11 cellular contexts compared by ENCODE assay signal in genomic region chr1:94803517-94804441, GRCh38. TPM values are rescaled to one million over a fixed set of nuclear protein-coding genes. Genes with fewer than 3 reads are reported as not detected.
DNase-seq lines count a peak whose midpoint lies in the region; ATAC-seq and TF ChIP-seq lines count a peak whose summit lies in the region.
"Had no signal": no experiment of that assay in that cellular context is flagged by ENCODE, and none has a peak within 500 bp of the region (broad histone marks: within the 10 kb centered on the region; RNA-seq: fewer than 3 reads in every experiment).

No MANE protein-coding gene starts in this region.

- H3K9me3 ChIP-seq in MG63 (no peaks in the 10 kb centered on the region), gastrocnemius medialis (no peaks in the 10 kb centered on the region), ascending aorta (no peaks in the 10 kb centered on the region)

- H3K4me3 ChIP-seq in MG63 (no peak overlapping the region), gastrocnemius medialis (no peak overlapping the region), ascending aorta (no peak overlapping the region)

- H3K36me3 ChIP-seq in MG63 (no peaks in the 10 kb centered on the region), gastrocnemius medialis (no peaks in the 10 kb centered on the region), ascending aorta (no peaks in the 10 kb centered on the region)

- H3K4me1 ChIP-seq in gastrocnemius medialis (peaks cover 3 to 8% of the 10 kb centered on the region in 2 donors), ascending aorta (peaks cover 0 to 12% of the 10 kb centered on the region in 2 donors)

- intact Hi-C loops in gastrocnemius medialis (cut with DNase I; ENCODE audit: low total_unique reads) (loop anchor here (2.0 to 5.0 kb wide), 3 partner anchors 166 to 281 kb away; partner anchors contain the start of gene F3), ascending aorta (cut with DNase I) (loop anchor here (2.0 to 5.0 kb wide), 5 partner anchors 76 to 323 kb away; no protein-coding TSS in a partner anchor)

- H3K27ac ChIP-seq in gastrocnemius medialis = peak overlapping the region; percentile 38 to 52 (median 45)
- H3K27ac ChIP-seq in ascending aorta = peak overlapping the region in 1 of 2 donors; percentile 5

- in situ Hi-C loops in gastrocnemius medialis (cut with MboI; ENCODE audit: low sequenced_read_pairs in 4 of 4) = loop anchor here in 3 of 4 donors (10.0 kb wide), 2 partner anchors 279 to 319 kb away; no protein-coding TSS in a partner anchor

- DNase-seq in MG63 (peak; percentile 6), anterior cingulate cortex (lab: John Stamatoyannopoulos, UW) (peak in 33 of 58 donors; percentile 10 to 84 (median 50)), islet precursor cell (peak; percentile 78), gastrocnemius medialis (peak; percentile 40 to 48), ascending aorta (ENCODE audit: low spot score in 2 of 2) (no peak), COLO829 (ENCODE audit: low spot score) (no peak)
- DNase-seq: activated T-cell treated with anti-CD3 and anti-CD28 coated beads, Interleukin-2, amount 50 U/mL, for 48 hours; DND-41; Kasumi-1 had no signal

- no peak for TF ChIP-seq POLR2A in gastrocnemius medialis (IDR thresholded peaks at IDR 0.05)

- no peaks in the 10 kb centered on the region for H3K27me3 ChIP-seq in MG63
- no peaks in the 10 kb centered on the region for H3K27me3 ChIP-seq in gastrocnemius medialis
- H3K27me3 ChIP-seq in ascending aorta = no peaks in the 10 kb centered on the region

- TF ChIP-seq CTCF in gastrocnemius medialis (IDR thresholded peaks at IDR 0.05 in 4 of 5, conservative IDR thresholded peaks at IDR 0.05 in 1 of 5) (no peak), ascending aorta (IDR thresholded peaks at IDR 0.05) (no peak)

- ATAC-seq in gastrocnemius medialis = peak; percentile 55 to 68
- ATAC-seq in HG02571 (IDR thresholded peaks at IDR 0.05; ENCODE audit: unreplicated experiment) = no peak
- ATAC-seq in HG03442 (IDR thresholded peaks at IDR 0.05; ENCODE audit: unreplicated experiment) = no peak

RNA-seq across cellular contexts. Expression of gene SLC44A3, which starts 16.4 kb away (rescaled TPM):
- total RNA-seq in MG63 (2014; rRNA removed; shearing (Covaris generic); ENCODE audit: low replicate concordance) = 0.26 and 0.57 TPM in 2 replicates
- under 1 TPM in 1 of 4 donors, not detected in 3; 0.19 TPM for total RNA-seq in gastrocnemius medialis
- not detected for total RNA-seq in ascending aorta

Comparison
In these comparisons a context has a peak if more than half of its experiments do, and no peak if none do; other contexts are left out.
1. DNase-seq: peak in MG63 (single experiment), anterior cingulate cortex (33 of 58), islet precursor cell (single experiment) and gastrocnemius medialis (2 of 2); none in ascending aorta (0 of 2) and COLO829 (single experiment).
2. ATAC-seq: peak in gastrocnemius medialis (2 of 2); none in HG02571 (single experiment) and HG03442 (single experiment).